Comparison of ENCODE assay signal across 8 cellular contexts in genomic region chr17:51121620-51122472, GRCh38. TPM values are rescaled to one million over a fixed set of nuclear protein-coding genes. Genes with fewer than 3 reads are reported as not detected.
DNase-seq lines count a peak whose midpoint lies in the region; FAIRE-seq and TF ChIP-seq lines count a peak whose summit lies in the region.

No MANE protein-coding gene starts in this region.

- H3K9me3 ChIP-seq in BE2C (no peaks in the 10 kb centered on the region), astrocyte (ENCODE audit: insufficient read depth, low read depth, low read length) (no peaks in the 10 kb centered on the region)

- H3K27ac ChIP-seq in astrocyte (ENCODE audit: low read depth, low read length), result peak overlapping the region; percentile 100

- H3K4me3 Mint-ChIP-seq in astrocyte (ENCODE audit: unreplicated experiment), result peak overlapping the region; percentile 92

- peaks cover 36% of the 10 kb centered on the region for H3K79me2 ChIP-seq in astrocyte (ENCODE audit: insufficient read depth, low read length)

- H3K27me3 Mint-ChIP-seq in astrocyte (ENCODE audit: low read depth, unreplicated experiment), result no peaks in the 10 kb centered on the region

- H3K4me2 ChIP-seq in astrocyte (ENCODE audit: low read length), result peak overlapping the region; percentile 93

- peak overlapping the region; percentile 100 for H3K27ac Mint-ChIP-seq in astrocyte (ENCODE audit: unreplicated experiment)

- H3K9me3 Mint-ChIP-seq in astrocyte (ENCODE audit: unreplicated experiment), result no peaks in the 10 kb centered on the region

- H4K20me1 ChIP-seq in astrocyte (ENCODE audit: insufficient read depth, low read length), result peaks cover 32% of the 10 kb centered on the region

- peak overlapping the region; percentile 97 for H3K9ac ChIP-seq in astrocyte (ENCODE audit: low read length)

- 0 out of 2 replicates have a peak, but pooled peaks cover 2% of the 10 kb centered on the region for H3K36me3 ChIP-seq in BE2C
- no peaks in the 10 kb centered on the region for H3K36me3 ChIP-seq in astrocyte (ENCODE audit: insufficient read depth, low read length)

- DNase-seq in BE2C (peak; percentile 44), GM19240 (ENCODE audit: insufficient read length, low spot score) (peak; percentile 49), LNCaP clone FGC (ENCODE audit: low read depth) (peak; percentile 78), T-helper 9 cell (peak; percentile 49), astrocyte (ENCODE audit: low read depth) (peak; percentile 90), hepatic stellate cell (ENCODE audit: low spot score) (peak; percentile 87), putamen (ENCODE audit: low spot score) (peak; percentile 78), urothelium cell line (ENCODE audit: low spot score) (peak; percentile 88)

- TF ChIP-seq CTCF in BE2C (IDR thresholded peaks at IDR 0.05; ENCODE audit: low read depth, low read length), result no peak
- TF ChIP-seq CTCF in LNCaP clone FGC (IDR thresholded peaks at IDR 0.05; ENCODE audit: control insufficient read depth, extremely low read depth, insufficient read depth), result no peak
- TF ChIP-seq CTCF in astrocyte (IDR thresholded peaks at IDR 0.05; ENCODE audit: insufficient read depth, low read depth, low read length), result no peak

- H3K4me1 ChIP-seq in BE2C (0 out of 2 replicates have a peak, but pooled peaks cover 4% of the 10 kb centered on the region), astrocyte (ENCODE audit: insufficient read depth, low read length) (peaks cover 28% of the 10 kb centered on the region)

- H3K36me3 Mint-ChIP-seq in astrocyte (ENCODE audit: low read depth, unreplicated experiment), result no peaks in the 10 kb centered on the region

- FAIRE-seq in astrocyte (lab: Jason Lieb, UNC), result no peak
- FAIRE-seq in urothelium cell line (lab: Jason Lieb, UNC), result no peak

- H3K4me3 ChIP-seq in BE2C (ENCODE audit: low read depth, low read length), result peak overlapping the region; percentile 87
- H3K4me3 ChIP-seq in LNCaP clone FGC (ENCODE audit: low read depth, low read length), result peak overlapping the region; percentile 82
- H3K4me3 ChIP-seq in astrocyte (ENCODE audit: insufficient read depth, low read depth, low read length), result peak overlapping the region; percentile 72

- peak overlapping the region; percentile 58 for H2AFZ ChIP-seq in astrocyte (ENCODE audit: low read depth, low read length)

- H3K4me1 Mint-ChIP-seq in astrocyte (ENCODE audit: low read depth, unreplicated experiment), result peaks cover 22% of the 10 kb centered on the region

- H3K27me3 ChIP-seq in BE2C (no peaks in the 10 kb centered on the region), astrocyte (ENCODE audit: insufficient read depth, low read length) (no peaks in the 10 kb centered on the region)

RNA-seq across cellular contexts. Expression of gene SPAG9, which starts 1.2 kb away (rescaled TPM):
- 47.6 TPM for polyA plus RNA-seq in BE2C (2012; ENCODE audit: insufficient read depth, insufficient read length, low read depth)
- 97.7 and 102 TPM in 2 replicates for total RNA-seq in astrocyte

RNA-seq across cellular contexts. Expression of gene NME1, which starts 31.5 kb away (rescaled TPM):
- polyA plus RNA-seq in BE2C (2012; ENCODE audit: insufficient read depth, insufficient read length, low read depth), result 506 TPM
- 222 and 236 TPM in 2 replicates for total RNA-seq in astrocyte

RNA-seq across cellular contexts. Expression of gene NME2, which starts 44.4 kb away (rescaled TPM):
- polyA plus RNA-seq in BE2C (2012; ENCODE audit: insufficient read depth, insufficient read length, low read depth), result 799 TPM
- total RNA-seq in astrocyte, result 799 and 894 TPM in 2 replicates

Comparison
In these comparisons a context has a peak if more than half of its experiments do, and no peak if none do; other contexts are left out.
1. Peak in every context shown above with its lines: DNase-seq, H3K4me3 ChIP-seq and H3K27ac ChIP-seq.